ENCODE assay signal across 26 cellular contexts in genomic region chr20:10356628-10357027, GRCh38.
"Had no signal": no experiment of that assay in that cellular context is flagged by ENCODE, and none has a peak within 500 bp of the region (broad histone marks: within the 10 kb centered on the region; RNA-seq: fewer than 3 reads in every experiment).

No MANE protein-coding gene starts in this region.

- H3K4me1 Mint-ChIP-seq: naive thymus-derived CD8-positive, alpha-beta T cell; stimulated activated memory B cell treated with anti-CD40 and anti-IgM and Interleukin-4, amounts not matched to agents 10 μg/mL and 1 μg/mL and 100 μg/mL, for 72 hours had no signal

- H3K4me3 ChIP-seq: dorsolateral prefrontal cortex, gastroesophageal sphincter, heart left ventricle, left lung, prostate gland, right atrium auricular region, sigmoid colon, skin epidermis, spleen, testis, tibial artery had no signal

- H3K9me3 ChIP-seq: gastroesophageal sphincter, heart left ventricle, left lung, prostate gland, right atrium auricular region, sigmoid colon, spleen, testis, tibial artery had no signal

- H3K27ac ChIP-seq: dorsolateral prefrontal cortex, epithelial cell of prostate, gastroesophageal sphincter, heart left ventricle, left lung, prostate gland, right atrium auricular region, sigmoid colon, skin epidermis, spleen, testis, tibial artery had no signal

- H3K4me1 ChIP-seq: gastroesophageal sphincter, left lung, prostate gland, sigmoid colon, spleen, testis had no signal

- H3K9me3 Mint-ChIP-seq: nephron progenitor cell, type B pancreatic cell had no signal

- H3K27ac Mint-ChIP-seq: naive thymus-derived CD8-positive, alpha-beta T cell; stimulated activated memory B cell treated with anti-CD40 and anti-IgM and Interleukin-4, amounts not matched to agents 10 μg/mL and 1 μg/mL and 100 μg/mL, for 72 hours; type B pancreatic cell had no signal

- H3K27me3 ChIP-seq: dorsolateral prefrontal cortex, gastroesophageal sphincter, heart left ventricle, left lung, right atrium auricular region, sigmoid colon, spleen, testis, tibial artery had no signal

- H3K36me3 Mint-ChIP-seq: naive thymus-derived CD8-positive, alpha-beta T cell; stimulated activated memory B cell treated with anti-CD40 and anti-IgM and Interleukin-4, amounts not matched to agents 10 μg/mL and 1 μg/mL and 100 μg/mL, for 72 hours; type B pancreatic cell had no signal

- H3K4me3 Mint-ChIP-seq: naive thymus-derived CD8-positive, alpha-beta T cell; nephron progenitor cell; stimulated activated memory B cell treated with anti-CD40 and anti-IgM and Interleukin-4, amounts not matched to agents 10 μg/mL and 1 μg/mL and 100 μg/mL, for 72 hours; type B pancreatic cell had no signal

- DNase-seq: dorsolateral prefrontal cortex; effector CD4-positive, alpha-beta T cell; foreskin fibroblast; heart left ventricle; hippocampal formation; left lung; mesendoderm; midbrain; naive thymus-derived CD8-positive, alpha-beta T cell; nephron progenitor cell; nucleus accumbens; sigmoid colon; spleen; stimulated activated CD4-positive, alpha-beta T cell treated with anti-CD3 and anti-CD28 coated beads, Interleukin-4, amount 100 ng/mL, for 4 hours; stimulated activated naive CD8-positive, alpha-beta T cell treated with anti-CD3 and anti-CD28 coated beads, Interleukin-15, Interleukin-2, amounts not matched to agents 100 U/mL and 50 U/mL, for 24 hours; substantia nigra; testis; tibial artery had no signal

- ATAC-seq: esophagus mucosa; gastroesophageal sphincter; left lung; naive thymus-derived CD8-positive, alpha-beta T cell; stimulated activated memory B cell treated with anti-CD40 and anti-IgM and Interleukin-4, amounts not matched to agents 10 μg/mL and 1 μg/mL and 100 μg/mL, for 72 hours; stimulated activated naive CD8-positive, alpha-beta T cell treated with anti-CD3 and anti-CD28 coated beads, Interleukin-15, Interleukin-2, amounts not matched to agents 100 U/mL and 50 U/mL, for 24 hours had no signal

- H3K36me3 ChIP-seq: gastroesophageal sphincter, heart left ventricle, left lung, prostate gland, right atrium auricular region, sigmoid colon, spleen, tibial artery had no signal
